ENCODE assay signal across 16 cellular contexts in the genomic region with DNA sequence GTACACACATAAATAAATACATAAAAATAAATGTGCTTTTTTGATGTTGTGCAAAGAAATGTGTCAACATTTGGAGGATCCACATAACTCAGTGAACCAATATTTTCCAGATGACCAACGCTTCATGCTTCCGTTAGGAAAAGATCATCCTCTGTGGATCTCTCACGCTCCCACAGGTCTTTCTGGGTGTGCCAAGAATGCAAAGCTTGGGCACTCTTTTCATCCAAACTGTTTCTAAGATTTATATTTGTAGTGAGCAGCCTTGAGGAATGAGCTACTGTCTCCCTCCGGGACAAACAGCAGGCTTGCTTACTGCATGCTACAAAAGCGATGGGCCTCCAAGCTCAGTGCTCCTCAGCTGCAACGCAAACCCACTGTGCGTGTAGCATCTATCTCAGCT. TPM values are rescaled to one million over a fixed set of nuclear protein-coding genes. Genes with fewer than 3 reads are reported as not detected.
DNase-seq lines count a peak whose midpoint lies in the region; ATAC-seq and TF ChIP-seq lines count a peak whose summit lies in the region.
"Had no signal": no experiment of that assay in that cellular context is flagged by ENCODE, and none has a peak within 500 bp of the region (broad histone marks: within the 10 kb centered on the region; RNA-seq: fewer than 3 reads in every experiment).

No MANE protein-coding gene starts in this region.

- H3K4me1 Mint-ChIP-seq in neural progenitor cell: peaks cover 10% of the 10 kb centered on the region
- H3K4me1 Mint-ChIP-seq in progenitor cell of endocrine pancreas (ENCODE audit: low read depth): peaks cover 10% of the 10 kb centered on the region

- H3K9me3 Mint-ChIP-seq in neural progenitor cell (peaks cover 5% of the 10 kb centered on the region), progenitor cell of endocrine pancreas (ENCODE audit: low read depth) (no peaks in the 10 kb centered on the region)
- H3K9me3 Mint-ChIP-seq: CD4-positive, alpha-beta T cell had no signal

- no peak overlapping the region for H2BK120ac ChIP-seq in trophoblast cell (ENCODE audit: insufficient read depth, low read length, poor library complexity)

- peak; percentile 19 for DNase-seq in activated effector memory CD4-positive, alpha-beta T cell treated with anti-CD3 and anti-CD28 coated beads, Interleukin-2, amount 50 U/mL, for 16 hours
- DNase-seq in activated effector memory CD4-positive, alpha-beta T cell treated with Interleukin-2 at 50 U/mL for 16 hours: no peak
- DNase-seq in H7 (peak; percentile 8), neural progenitor cell (ENCODE audit: low spot score) (no peak), progenitor cell of endocrine pancreas (ENCODE audit: low spot score, unreplicated experiment) (no peak), trophoblast cell (no peak)
- DNase-seq: C1 segment of cervical spinal cord; Calu3; CD4-positive, alpha-beta T cell; DMS 273 treated with DMSO at 0.1 percent for 48 hours; GOT3 had no signal

- no peak overlapping the region for H2BK5ac ChIP-seq in trophoblast cell (ENCODE audit: low read depth, low read length, poor library complexity)

- H4K12ac ChIP-seq in trophoblast cell (ENCODE audit: low read depth, low read length): no peak overlapping the region

- H2BK12ac ChIP-seq in trophoblast cell (ENCODE audit: low read length): no peak overlapping the region

- no peak overlapping the region for H3K4me2 ChIP-seq in neural progenitor cell
- no peak overlapping the region for H3K4me2 ChIP-seq in trophoblast cell (ENCODE audit: low read length)

- WGBS in trophoblast cell (ENCODE audit: extremely low coverage, insufficient coverage, insufficient read length): no CpG with 5 or more reads among the region's 7 CpGs

- H2AFZ ChIP-seq in neural progenitor cell (replicated peaks) (peak overlapping the region; percentile 17), trophoblast cell (ENCODE audit: insufficient read depth, low read length, poor library complexity) (no peak overlapping the region)

- no peak overlapping the region for H2AK5ac ChIP-seq in trophoblast cell (ENCODE audit: low read length)

- H3K36me3 Mint-ChIP-seq in neural progenitor cell (no peaks in the 10 kb centered on the region), progenitor cell of endocrine pancreas (ENCODE audit: insufficient read depth) (no peaks in the 10 kb centered on the region)

- ATAC-seq in esophagus mucosa (no peak), HG03565 (IDR thresholded peaks at IDR 0.05; ENCODE audit: unreplicated experiment) (no peak)

- H3K4me1 ChIP-seq in neural progenitor cell (peaks cover 6% of the 10 kb centered on the region), trophoblast cell (ENCODE audit: control insufficient read depth in 1 of 2, insufficient read depth in 2 of 2, low read length in 2 of 2) (no peaks in the 10 kb centered on the region)
- H3K4me1 ChIP-seq: HAP-1 had no signal

- H3K27me3 Mint-ChIP-seq in neural progenitor cell (ENCODE audit: insufficient read depth, low read depth) (peaks cover 6% of the 10 kb centered on the region), progenitor cell of endocrine pancreas (peaks cover under 1% of the 10 kb centered on the region)
- H3K27me3 Mint-ChIP-seq: B cell; CD4-positive, alpha-beta T cell had no signal

- H3K79me2 ChIP-seq in neural progenitor cell (ENCODE audit: low read depth) (no peaks in the 10 kb centered on the region), trophoblast cell (ENCODE audit: control insufficient read depth, insufficient read depth, low read length, poor library complexity) (no peaks in the 10 kb centered on the region)

- no peaks in the 10 kb centered on the region for H3F3A ChIP-seq in neural progenitor cell (ENCODE audit: low read depth)

- TF ChIP-seq CTCF in neural progenitor cell (IDR thresholded peaks at IDR 0.05) (no peak), progenitor cell of endocrine pancreas (IDR thresholded peaks at IDR 0.05; ENCODE audit: unreplicated experiment) (no peak)

- no peak overlapping the region for H3K4me3 ChIP-seq in H7 (ENCODE audit: insufficient read depth, low read depth, low read length)
- no peak overlapping the region for H3K4me3 ChIP-seq in neural progenitor cell
- no peak overlapping the region for H3K4me3 ChIP-seq in trophoblast cell (ENCODE audit: low read depth, low read length)
- H3K4me3 ChIP-seq: HAP-1 had no signal

- H3K27ac Mint-ChIP-seq in neural progenitor cell (no peak overlapping the region), progenitor cell of endocrine pancreas (peak overlapping the region; percentile 67)
- H3K27ac Mint-ChIP-seq: B cell; CD4-positive, alpha-beta T cell had no signal

- no peak overlapping the region for H3K4me3 Mint-ChIP-seq in neural progenitor cell
- H3K4me3 Mint-ChIP-seq in progenitor cell of endocrine pancreas (ENCODE audit: low read depth): no peak overlapping the region
- H3K4me3 Mint-ChIP-seq: B cell; CD4-positive, alpha-beta T cell had no signal

- no peaks in the 10 kb centered on the region for H3K79me1 ChIP-seq in trophoblast cell (ENCODE audit: low read length)

- no peak overlapping the region for H3K23ac ChIP-seq in trophoblast cell (ENCODE audit: low read length)

- H4K91ac ChIP-seq in trophoblast cell (ENCODE audit: low read depth, low read length): no peak overlapping the region

- H3K18ac ChIP-seq in trophoblast cell (ENCODE audit: low read length): no peak overlapping the region

- H3K36me3 ChIP-seq in H7 (replicated peaks; ENCODE audit: control insufficient read depth, insufficient read depth, low read length) (no peaks in the 10 kb centered on the region), neural progenitor cell (no peaks in the 10 kb centered on the region), trophoblast cell (ENCODE audit: control insufficient read depth in 1 of 2, insufficient read depth in 2 of 2, low read length in 2 of 2) (no peaks in the 10 kb centered on the region)
- H3K36me3 ChIP-seq: HAP-1 had no signal

- H4K8ac ChIP-seq in trophoblast cell (ENCODE audit: low read depth, low read length): no peak overlapping the region

- H3K9ac ChIP-seq in neural progenitor cell: no peak overlapping the region
- H3K9ac ChIP-seq in trophoblast cell (ENCODE audit: low read length): no peak overlapping the region

- no peaks in the 10 kb centered on the region for H3K9me3 ChIP-seq in neural progenitor cell (ENCODE audit: low read depth)
- H3K9me3 ChIP-seq in trophoblast cell (ENCODE audit: insufficient read depth, low read depth, low read length): peaks cover 3% of the 10 kb centered on the region
- H3K9me3 ChIP-seq: HAP-1 had no signal

- H3K27ac ChIP-seq in neural progenitor cell (no peak overlapping the region), trophoblast cell (ENCODE audit: low read depth, low read length) (no peak overlapping the region)
- H3K27ac ChIP-seq: 22Rv1 had no signal

- H3K27me3 ChIP-seq in H7 (ENCODE audit: control insufficient read depth, insufficient read depth, low read length): no peaks in the 10 kb centered on the region
- no peaks in the 10 kb centered on the region for H3K27me3 ChIP-seq in neural progenitor cell
- no peaks in the 10 kb centered on the region for H3K27me3 ChIP-seq in trophoblast cell (ENCODE audit: insufficient read depth, low read length)

- H4K20me1 ChIP-seq in neural progenitor cell (ENCODE audit: low read depth): no peaks in the 10 kb centered on the region

- no peak overlapping the region for H3K14ac ChIP-seq in trophoblast cell (ENCODE audit: low read length)

- H3K4ac ChIP-seq in trophoblast cell (ENCODE audit: low read depth, low read length): no peak overlapping the region

RNA-seq across cellular contexts. Expression of a gene that starts 46.2 kb away (rescaled TPM):
- total RNA-seq in H7 (2014; rRNA removed; shearing (Covaris generic)): 25.5 and 27.5 TPM in 2 replicates
- total RNA-seq in neural progenitor cell (ENCODE audit: low replicate concordance) (45.0 and 45.8 TPM in 2 replicates), progenitor cell of endocrine pancreas (69.1 and 71.2 TPM in 2 replicates), esophagus mucosa (30.6 TPM)
- polyA plus RNA-seq in trophoblast cell (2013): 19.2 and 20.4 TPM in 2 replicates

Comparison
In these comparisons a context has a peak if more than half of its experiments do, and no peak if none do; other contexts are left out.
1. DNase-seq: peak in activated effector memory CD4-positive, alpha-beta T cell treated with anti-CD3 and anti-CD28 coated beads, Interleukin-2, amount 50 U/mL, for 16 hours (single experiment) and H7 (single experiment); none in activated effector memory CD4-positive, alpha-beta T cell treated with Interleukin-2 at 50 U/mL for 16 hours (single experiment), neural progenitor cell (single experiment), progenitor cell of endocrine pancreas (single experiment) and trophoblast cell (0 of 2).